ENCODE assay signal across 8 cellular contexts in the genomic region with DNA sequence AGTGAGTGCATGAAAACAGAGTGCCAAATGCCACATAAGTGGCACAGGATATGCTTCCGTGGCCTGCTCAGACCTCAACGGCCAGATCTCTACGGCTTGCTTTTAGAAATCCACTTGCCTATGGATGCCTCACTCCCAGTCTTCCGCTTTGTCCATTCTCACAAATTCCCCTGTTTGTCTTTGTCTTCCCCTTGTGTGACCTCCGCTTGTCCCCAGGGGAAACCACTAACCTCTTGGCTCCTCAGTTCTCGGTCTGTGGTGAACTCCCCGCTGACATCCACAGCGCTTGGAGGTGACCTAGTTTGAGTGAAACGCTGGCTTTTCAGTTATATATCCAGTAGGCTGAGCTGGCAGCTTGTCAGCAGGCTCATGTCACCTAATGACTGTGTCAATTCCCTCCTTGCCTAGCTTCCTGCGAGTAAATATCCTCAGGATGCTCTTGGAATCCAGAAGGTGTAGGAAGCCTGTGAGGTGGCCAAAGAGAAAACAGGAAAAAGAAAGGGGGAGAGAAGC.
DNase-seq lines count a peak whose midpoint lies in the region; ATAC-seq lines count a peak whose summit lies in the region.
"Had no signal": no experiment of that assay in that cellular context is flagged by ENCODE, and none has a peak within 500 bp of the region (broad histone marks: within the 10 kb centered on the region; RNA-seq: fewer than 3 reads in every experiment).

No MANE protein-coding gene starts in this region.

- H3K9ac ChIP-seq in HUES64 (ENCODE audit: low read depth, low read length) = peak overlapping the region; percentile 34; the same call in 1 of the 2 replicates

- DNase-seq in activated CD4-positive, alpha-beta memory T cell treated with anti-CD3 and anti-CD28 coated beads, Interleukin-2, amount 10 ng/mL, durations not matched to agents 7 days and 5 days = peak; percentile 71
- DNase-seq in Right ventricle myocardium superior (peak; percentile 73), HK-2 (ENCODE audit: unreplicated experiment) (no peak), ecto neural progenitor cell (ENCODE audit: low spot score) (no peak)
- peak; percentile 41 for DNase-seq in stimulated activated CD8-positive, alpha-beta memory T cell treated with anti-CD3 and anti-CD28 coated beads, Interleukin-4, amount 100 ng/mL, for 48 hours
- no peak for DNase-seq in NK-92 treated with Interleukin-12 subunit alpha and Interleukin-12 subunit beta, amount 100 ng/mL, for 24 hours (lab: John Stamatoyannopoulos, UW)

- peaks cover 57% of the 10 kb centered on the region for H3K4me1 Mint-ChIP-seq in activated CD4-positive, alpha-beta memory T cell treated with anti-CD3 and anti-CD28 coated beads, Interleukin-2, amount 10 ng/mL, durations not matched to agents 7 days and 5 days

- H3K27ac ChIP-seq in HUES64 (ENCODE audit: low read depth, low read length) = peak overlapping the region; percentile 25
- H3K27ac ChIP-seq: prostate gland had no signal

- CTCF ChIA-PET in activated CD4-positive, alpha-beta memory T cell treated with anti-CD3 and anti-CD28 coated beads, Interleukin-2, amount 10 ng/mL, durations not matched to agents 7 days and 5 days (lab: Charles Lee) = no interaction called here

- H3K4me3 ChIP-seq in HUES64 (ENCODE audit: low read length) = no peak overlapping the region; the same call in 1 of the 2 replicates
- H3K4me3 ChIP-seq: prostate gland had no signal

- H3K9me3 ChIP-seq in HUES64 (ENCODE audit: insufficient read depth, low read depth, low read length) = no peaks in the 10 kb centered on the region
- H3K9me3 ChIP-seq: prostate gland had no signal

- POLR2A ChIA-PET in activated CD4-positive, alpha-beta memory T cell treated with anti-CD3 and anti-CD28 coated beads, Interleukin-2, amount 10 ng/mL, durations not matched to agents 7 days and 5 days (lab: Charles Lee) = interaction anchor here (1.1 to 2.0 kb wide), 5 partner anchors 9 to 70 kb away, joined by 3 to 7 read pairs (median 4); no protein-coding TSS in a partner anchor

- H3K27ac Mint-ChIP-seq in activated CD4-positive, alpha-beta memory T cell treated with anti-CD3 and anti-CD28 coated beads, Interleukin-2, amount 10 ng/mL, durations not matched to agents 7 days and 5 days = peak overlapping the region; percentile 86

- no peaks in the 10 kb centered on the region for H3K27me3 Mint-ChIP-seq in activated CD4-positive, alpha-beta memory T cell treated with anti-CD3 and anti-CD28 coated beads, Interleukin-2, amount 10 ng/mL, durations not matched to agents 7 days and 5 days

- H3K9me3 Mint-ChIP-seq in activated CD4-positive, alpha-beta memory T cell treated with anti-CD3 and anti-CD28 coated beads, Interleukin-2, amount 10 ng/mL, durations not matched to agents 7 days and 5 days = peaks cover 11% of the 10 kb centered on the region

- 62% methylated on average over 10 of the region's 10 CpGs for WGBS in HUES64

- intact Hi-C loops in Right ventricle myocardium superior (cut with DNase I) = no loop called here

- H3K27me3 ChIP-seq in HUES64 (ENCODE audit: insufficient read depth, low read length) = no peaks in the 10 kb centered on the region; the same call in 1 of the 2 replicates

- ATAC-seq in Right ventricle myocardium superior (ENCODE audit: poor library complexity) = peak; percentile 70

- no peak overlapping the region for H3K4me3 Mint-ChIP-seq in activated CD4-positive, alpha-beta memory T cell treated with anti-CD3 and anti-CD28 coated beads, Interleukin-2, amount 10 ng/mL, durations not matched to agents 7 days and 5 days

- no peaks in the 10 kb centered on the region for H3K36me3 Mint-ChIP-seq in activated CD4-positive, alpha-beta memory T cell treated with anti-CD3 and anti-CD28 coated beads, Interleukin-2, amount 10 ng/mL, durations not matched to agents 7 days and 5 days (ENCODE audit: low read depth)

- H3K4me1 ChIP-seq in HUES64 (ENCODE audit: insufficient read depth, low read length) = peaks cover 16% of the 10 kb centered on the region
- H3K4me1 ChIP-seq: prostate gland had no signal

- no peaks in the 10 kb centered on the region for H3K36me3 ChIP-seq in HUES64 (ENCODE audit: insufficient read depth, low read length)
- H3K36me3 ChIP-seq: prostate gland had no signal

Comparison
In these comparisons a context has a peak if more than half of its experiments do, and no peak if none do; other contexts are left out.
1. DNase-seq: peak in activated CD4-positive, alpha-beta memory T cell treated with anti-CD3 and anti-CD28 coated beads, Interleukin-2, amount 10 ng/mL, durations not matched to agents 7 days and 5 days (single experiment), Right ventricle myocardium superior (single experiment) and stimulated activated CD8-positive, alpha-beta memory T cell treated with anti-CD3 and anti-CD28 coated beads, Interleukin-4, amount 100 ng/mL, for 48 hours (single experiment); none in HK-2 (single experiment), NK-92 treated with Interleukin-12 subunit alpha and Interleukin-12 subunit beta, amount 100 ng/mL, for 24 hours (single experiment) and ecto neural progenitor cell (single experiment).